Comparison of ENCODE assay signal across 7 cellular contexts in the genomic region with DNA sequence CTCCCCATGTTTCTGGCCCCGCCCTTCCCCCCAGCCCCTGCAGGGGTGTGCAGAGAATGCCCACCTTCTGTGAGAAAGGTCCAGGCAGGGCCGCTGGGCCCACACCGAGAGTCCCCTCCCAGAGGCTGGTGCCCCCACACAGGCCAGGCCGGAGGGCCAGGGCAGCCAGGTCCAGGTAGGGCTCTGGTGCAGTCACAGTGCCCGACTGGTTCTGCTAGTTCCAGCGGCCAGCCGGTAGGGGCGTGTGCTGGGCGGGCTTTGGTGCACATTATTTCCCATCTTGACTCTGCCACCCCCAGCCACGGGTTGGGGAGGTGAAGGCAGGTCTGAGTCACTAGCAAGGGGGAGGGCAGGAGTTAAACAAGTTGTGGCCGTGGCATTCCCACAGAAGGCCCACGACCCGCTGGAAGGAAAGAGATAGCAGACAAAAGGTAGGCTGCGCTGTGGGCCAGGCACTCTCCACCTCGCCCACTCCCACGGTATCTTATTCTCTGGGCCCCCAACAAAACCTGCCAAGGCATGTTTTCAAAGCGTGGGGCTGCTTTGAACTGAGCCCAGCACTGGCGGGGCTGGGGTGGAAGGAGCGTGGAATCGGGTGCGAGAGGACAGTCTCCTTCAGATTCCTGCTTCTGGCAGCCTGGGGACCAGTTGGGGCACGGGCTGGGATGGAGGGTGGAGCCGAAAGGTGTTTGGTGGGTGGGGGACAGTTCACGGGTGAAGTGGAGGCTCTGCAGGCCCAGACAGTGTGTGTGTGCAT. TPM values are rescaled to one million over a fixed set of nuclear protein-coding genes. Genes with fewer than 3 reads are reported as not detected.
DNase-seq lines count a peak whose midpoint lies in the region; ATAC-seq, FAIRE-seq and TF ChIP-seq lines count a peak whose summit lies in the region.
"Had no signal": no experiment of that assay in that cellular context is flagged by ENCODE, and none has a peak within 500 bp of the region (broad histone marks: within the 10 kb centered on the region; RNA-seq: fewer than 3 reads in every experiment).

No MANE protein-coding gene starts in this region.

- H3K9me3 Mint-ChIP-seq in CD14-positive monocyte, result peaks cover 0 to 6% (median 2%) of the 10 kb centered on the region in 7 donors

- TF ChIP-seq POLR2A in GM12892 (IDR thresholded peaks at IDR 0.05; ENCODE audit: low read depth, low read length), result no peak

- ATAC-seq in T-helper 17 cell, result peak; percentile 52

- FAIRE-seq in GM12892 (lab: Jason Lieb, UNC), result no peak
- FAIRE-seq: endometrium had no signal

- intact Hi-C loops in CD14-positive monocyte (cut with micrococcal nuclease), result no loop called here

- H3K36me3 Mint-ChIP-seq in CD14-positive monocyte (peaks cover 0 to 7% of the 10 kb centered on the region in 2 donors), T-helper 17 cell (ENCODE audit: low read depth) (peaks cover 5% of the 10 kb centered on the region)

- peak; percentile 53 for TF ChIP-seq CTCF in CD14-positive monocyte (IDR thresholded peaks at IDR 0.05)

- peak overlapping the region in 1 of 2 donors; percentile 81 for H3K4me3 Mint-ChIP-seq in CD14-positive monocyte
- H3K4me3 Mint-ChIP-seq in T-helper 17 cell, result peak overlapping the region; percentile 62

- DNase-seq in CD14-positive monocyte (ENCODE audit: low spot score) (no peak), T-helper 17 cell (no peak), kidney tubule cell (ENCODE audit: low spot score) (peak; percentile 71), middle frontal gyrus (ENCODE audit: extremely low spot score, low spot score) (no peak), NCI-H774 (lab: John Stamatoyannopoulos, UW) (no peak), GM12892 (ENCODE audit: insufficient read length) (no peak)

- peaks cover 34% of the 10 kb centered on the region for H3K4me1 Mint-ChIP-seq in CD14-positive monocyte
- peaks cover 13% of the 10 kb centered on the region for H3K4me1 Mint-ChIP-seq in T-helper 17 cell

- peak overlapping the region in 1 of 7 donors; percentile 54 for H3K27ac Mint-ChIP-seq in CD14-positive monocyte
- no peak overlapping the region for H3K27ac Mint-ChIP-seq in T-helper 17 cell

- peaks cover 38 to 53% (median 44%) of the 10 kb centered on the region in 3 donors for H3K27me3 Mint-ChIP-seq in CD14-positive monocyte (ENCODE audit: low read depth in 3 of 3)
- peaks cover 59% of the 10 kb centered on the region for H3K27me3 Mint-ChIP-seq in T-helper 17 cell

- H3K9me3 ChIP-seq in T-helper 17 cell (ENCODE audit: control insufficient read depth, low read length, poor library complexity, severe bottlenecking), result no peaks in the 10 kb centered on the region

RNA-seq across cellular contexts. Expression of a gene that starts 1.9 kb away (rescaled TPM):
- polyA plus RNA-seq in CD14-positive monocyte, result not detected
- total RNA-seq in T-helper 17 cell, result not detected
- polyA plus RNA-seq in GM12892 (2012; ENCODE audit: missing spikeins), result not detected

RNA-seq across cellular contexts. Expression of a gene that starts 12.6 kb away (rescaled TPM):
- 10 to 100 TPM in 1 of 2 donors, 1 to 10 TPM in 1; 9.3 to 12.2 TPM for polyA plus RNA-seq in CD14-positive monocyte
- total RNA-seq in T-helper 17 cell, result 10 to 100 TPM; 11.3 to 16.4 TPM
- 18.4 TPM for polyA plus RNA-seq in GM12892 (2012; ENCODE audit: missing spikeins)

RNA-seq across cellular contexts. Expression of a gene that starts 26.1 kb away (rescaled TPM):
- not detected for polyA plus RNA-seq in CD14-positive monocyte
- under 1 TPM; 0.05 to 0.18 TPM for total RNA-seq in T-helper 17 cell
- 0.15 TPM for polyA plus RNA-seq in GM12892 (2012; ENCODE audit: missing spikeins)

RNA-seq across cellular contexts. Expression of a gene that starts 26.2 kb away (rescaled TPM):
- polyA plus RNA-seq in CD14-positive monocyte, result not detected
- 1 to 10 TPM; 1.2 to 1.3 TPM for total RNA-seq in T-helper 17 cell
- 0.74 TPM for polyA plus RNA-seq in GM12892 (2012; ENCODE audit: missing spikeins)

RNA-seq across cellular contexts. Expression of a gene that starts 55.7 kb away (rescaled TPM):
- 10 to 100 TPM; 20.6 to 21.2 TPM for polyA plus RNA-seq in CD14-positive monocyte
- total RNA-seq in T-helper 17 cell, result 10 to 100 TPM; 49.2 to 59.6 TPM
- polyA plus RNA-seq in GM12892 (2012; ENCODE audit: missing spikeins), result 14.7 TPM
